9 cellular contexts compared by ENCODE assay signal in genomic region chr3:107432646-107433045, GRCh38. TPM values are rescaled to one million over a fixed set of nuclear protein-coding genes. Genes with fewer than 3 reads are reported as not detected.
DNase-seq lines count a peak whose midpoint lies in the region; ATAC-seq, FAIRE-seq and TF ChIP-seq lines count a peak whose summit lies in the region.
"Had no signal": no experiment of that assay in that cellular context is flagged by ENCODE, and none has a peak within 500 bp of the region (broad histone marks: within the 10 kb centered on the region; RNA-seq: fewer than 3 reads in every experiment).

No MANE protein-coding gene starts in this region.

- H3K4me3 ChIP-seq in fibroblast of pulmonary artery (replicated peaks; ENCODE audit: low read depth, low read length) (peak overlapping the region; percentile 63), small intestine (ENCODE audit: low read depth in 1 of 2, low read length in 2 of 2) (no peak overlapping the region)

- peaks cover 0 to 2% of the 10 kb centered on the region in 2 donors for H3K27me3 ChIP-seq in small intestine (ENCODE audit: control insufficient read depth in 2 of 2, insufficient read depth in 2 of 2, low read length in 2 of 2)

- no peaks in the 10 kb centered on the region for H3K9me3 ChIP-seq in small intestine (ENCODE audit: control insufficient read depth, low read depth)

- ATAC-seq in SK-N-SH treated with all-trans-retinoic acid at 6 μM for 48 hours, result peak; percentile 6; the same call in 1 of the 3 replicates

- FAIRE-seq in small intestine (lab: Jason Lieb, UNC), result no peak

- no peaks in the 10 kb centered on the region for H3K36me3 ChIP-seq in small intestine (ENCODE audit: control insufficient read depth in 2 of 2, insufficient read depth in 2 of 2, low read length in 2 of 2)

- no peak for TF ChIP-seq CTCF in fibroblast of pulmonary artery (IDR thresholded peaks at IDR 0.05; ENCODE audit: low read length, missing control alignments)

- H3K4me1 ChIP-seq in small intestine (ENCODE audit: control insufficient read depth in 2 of 2, insufficient read depth in 1 of 2, low read depth in 1 of 2, low read length in 1 of 2), result peaks cover 0 to 7% of the 10 kb centered on the region in 2 donors

- H3K27me3 Mint-ChIP-seq in T-helper 1 cell treated with Interleukin-12 subunit alpha and Interleukin-12 subunit beta and Interleukin-4 antibody, amounts not matched to agents 30 μg/mL and 1 μg/mL, for 36 hours (ENCODE audit: low read depth), result peaks cover 59% of the 10 kb centered on the region

- WGBS in small intestine, 3 donors, result 19 to 65% (median 38%) methylated on average over 8 of the region's 8 CpGs

- no peak overlapping the region for H3K27ac ChIP-seq in small intestine (ENCODE audit: low read depth in 1 of 2, low read length in 1 of 2)

- H3K36me3 Mint-ChIP-seq in T-helper 1 cell treated with Interleukin-12 subunit alpha and Interleukin-12 subunit beta and Interleukin-4 antibody, amounts not matched to agents 30 μg/mL and 1 μg/mL, for 36 hours (ENCODE audit: low read depth), result no peaks in the 10 kb centered on the region

- H3K27ac Mint-ChIP-seq in T-helper 1 cell treated with Interleukin-12 subunit alpha and Interleukin-12 subunit beta and Interleukin-4 antibody, amounts not matched to agents 30 μg/mL and 1 μg/mL, for 36 hours, result no peak overlapping the region

- peaks cover 11% of the 10 kb centered on the region for H3K4me1 Mint-ChIP-seq in T-helper 1 cell treated with Interleukin-12 subunit alpha and Interleukin-12 subunit beta and Interleukin-4 antibody, amounts not matched to agents 30 μg/mL and 1 μg/mL, for 36 hours (ENCODE audit: low read depth)

- H3K9me3 Mint-ChIP-seq in T-helper 1 cell treated with Interleukin-12 subunit alpha and Interleukin-12 subunit beta and Interleukin-4 antibody, amounts not matched to agents 30 μg/mL and 1 μg/mL, for 36 hours, result no peaks in the 10 kb centered on the region

- no peak for DNase-seq in T-helper 1 cell
- no peak for DNase-seq in fibroblast of pulmonary artery (ENCODE audit: low read depth)
- peak; percentile 31 for DNase-seq in small intestine
- no peak for DNase-seq in iPS-NIHi11 (ENCODE audit: low spot score)
- DNase-seq in NCI-H2196 (lab: John Stamatoyannopoulos, UW; ENCODE audit: unreplicated experiment), result no peak
- no peak for DNase-seq in activated CD8-positive, alpha-beta memory T cell treated with anti-CD3 and anti-CD28 coated beads for 24 hours
- DNase-seq: NCI-H1694 had no signal

- peak overlapping the region; percentile 88 for H3K4me3 Mint-ChIP-seq in T-helper 1 cell treated with Interleukin-12 subunit alpha and Interleukin-12 subunit beta and Interleukin-4 antibody, amounts not matched to agents 30 μg/mL and 1 μg/mL, for 36 hours

TF ChIP-seq in SK-N-SH treated with all-trans-retinoic acid at 6 μM for 48 hours, 23 proteins besides CTCF, POLR2A, EP300 and RAD21:
- no peak for TF ChIP-seq SNAI2 (CRISPR knock-in tag; IDR thresholded peaks at IDR 0.05)
- TF ChIP-seq CREB5 (CRISPR knock-in tag; IDR thresholded peaks at IDR 0.05; ENCODE audit: low read depth), result no peak
- no peak for TF ChIP-seq TCF4 (CRISPR knock-in tag; IDR thresholded peaks at IDR 0.05; ENCODE audit: borderline replicate concordance)
- TF ChIP-seq ZNF8 (CRISPR knock-in tag; IDR thresholded peaks at IDR 0.05), result no peak
- TF ChIP-seq RARB (CRISPR knock-in tag; IDR thresholded peaks at IDR 0.05), result no peak
- no peak for TF ChIP-seq ZNF70 (CRISPR knock-in tag; IDR thresholded peaks at IDR 0.05)
- no peak for TF ChIP-seq BACH2 (CRISPR knock-in tag; IDR thresholded peaks at IDR 0.05; ENCODE audit: borderline replicate concordance)
- no peak for TF ChIP-seq CSRNP3 (CRISPR knock-in tag; IDR thresholded peaks at IDR 0.05)

RNA-seq across cellular contexts. Expression of gene CCDC54, which starts 55.4 kb away (rescaled TPM):
- not detected for polyA plus RNA-seq in small intestine
